Comparison of ENCODE assay signal across 11 cellular contexts in the genomic region with DNA sequence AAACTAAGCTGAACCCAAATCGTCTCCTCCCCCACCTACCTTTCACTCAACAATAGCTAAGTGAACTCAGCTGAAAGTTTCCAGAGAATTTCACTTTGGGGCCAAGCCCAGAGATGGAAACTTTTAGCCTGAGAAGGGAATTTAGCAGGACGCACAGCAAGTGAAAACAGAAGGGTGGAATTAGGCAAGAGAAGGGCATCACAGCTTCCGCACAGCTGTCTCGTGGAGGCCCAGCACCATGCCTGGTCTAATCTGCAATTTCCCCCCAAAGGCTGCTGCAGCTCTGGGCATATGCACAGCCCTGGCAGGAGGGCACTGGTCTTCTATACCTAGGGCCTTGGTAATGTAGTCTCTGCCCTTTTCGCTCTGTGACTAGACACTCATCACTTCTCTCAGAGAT.
"Had no signal": no experiment of that assay in that cellular context is flagged by ENCODE, and none has a peak within 500 bp of the region (broad histone marks: within the 10 kb centered on the region; RNA-seq: fewer than 3 reads in every experiment).

No MANE protein-coding gene starts in this region.

- DNase-seq: activated naive CD4-positive, alpha-beta T cell; activated naive CD8-positive, alpha-beta T cell treated with anti-CD3 and anti-CD28 coated beads, Interleukin-2, amount 50 U/mL, for 24 hours; activated T-cell treated with anti-CD3 and anti-CD28 coated beads, Interleukin-2, amount 50 U/mL, for 72 hours; cortex of kidney; foreskin melanocyte; left lung; mesenchymal stem cell; nephron progenitor cell had no signal

- H3K36me3 ChIP-seq: left lung, SJCRH30 had no signal

- H3K9me3 ChIP-seq: left lung, SJCRH30 had no signal

- H3K27me3 ChIP-seq: left lung, SJCRH30 had no signal

- H3K27me3 Mint-ChIP-seq: activated naive CD8-positive, alpha-beta T cell treated with anti-CD3 and anti-CD28 coated beads, Interleukin-2, amount 50 U/mL, for 24 hours had no signal

- H3K4me3 ChIP-seq: left lung, SJCRH30, smooth muscle cell had no signal

- H3K4me1 Mint-ChIP-seq: stimulated activated effector memory CD8-positive, alpha-beta T cell treated with anti-CD3 and anti-CD28 coated beads, Interleukin-12 subunit alpha, Interleukin-12 subunit beta, amount 100 ng/mL, for 72 hours had no signal

- H3K27ac Mint-ChIP-seq: activated naive CD8-positive, alpha-beta T cell treated with anti-CD3 and anti-CD28 coated beads, Interleukin-2, amount 50 U/mL, for 24 hours; activated T-cell treated with anti-CD3 and anti-CD28 coated beads, Interleukin-2, amount 50 U/mL, for 72 hours; nephron progenitor cell; stimulated activated effector memory CD8-positive, alpha-beta T cell treated with anti-CD3 and anti-CD28 coated beads, Interleukin-12 subunit alpha, Interleukin-12 subunit beta, amount 100 ng/mL, for 72 hours had no signal

- H3K36me3 Mint-ChIP-seq: stimulated activated effector memory CD8-positive, alpha-beta T cell treated with anti-CD3 and anti-CD28 coated beads, Interleukin-12 subunit alpha, Interleukin-12 subunit beta, amount 100 ng/mL, for 72 hours had no signal

- H3K27ac ChIP-seq: left lung, SJCRH30 had no signal

- H3K9me3 Mint-ChIP-seq: activated naive CD8-positive, alpha-beta T cell treated with anti-CD3 and anti-CD28 coated beads, Interleukin-2, amount 50 U/mL, for 24 hours; activated T-cell treated with anti-CD3 and anti-CD28 coated beads, Interleukin-2, amount 50 U/mL, for 72 hours; nephron progenitor cell; stimulated activated effector memory CD8-positive, alpha-beta T cell treated with anti-CD3 and anti-CD28 coated beads, Interleukin-12 subunit alpha, Interleukin-12 subunit beta, amount 100 ng/mL, for 72 hours had no signal

- H3K4me2 ChIP-seq: smooth muscle cell had no signal

- ATAC-seq: activated naive CD8-positive, alpha-beta T cell treated with anti-CD3 and anti-CD28 coated beads, Interleukin-2, amount 50 U/mL, for 24 hours; activated T-cell treated with anti-CD3 and anti-CD28 coated beads, Interleukin-2, amount 50 U/mL, for 72 hours; left lung; stimulated activated effector memory CD8-positive, alpha-beta T cell treated with anti-CD3 and anti-CD28 coated beads, Interleukin-12 subunit alpha, Interleukin-12 subunit beta, amount 100 ng/mL, for 72 hours had no signal

- H3K4me3 Mint-ChIP-seq: activated naive CD8-positive, alpha-beta T cell treated with anti-CD3 and anti-CD28 coated beads, Interleukin-2, amount 50 U/mL, for 24 hours; activated T-cell treated with anti-CD3 and anti-CD28 coated beads, Interleukin-2, amount 50 U/mL, for 72 hours; nephron progenitor cell; stimulated activated effector memory CD8-positive, alpha-beta T cell treated with anti-CD3 and anti-CD28 coated beads, Interleukin-12 subunit alpha, Interleukin-12 subunit beta, amount 100 ng/mL, for 72 hours had no signal
